10 cellular contexts compared by ENCODE assay signal in the genomic region with DNA sequence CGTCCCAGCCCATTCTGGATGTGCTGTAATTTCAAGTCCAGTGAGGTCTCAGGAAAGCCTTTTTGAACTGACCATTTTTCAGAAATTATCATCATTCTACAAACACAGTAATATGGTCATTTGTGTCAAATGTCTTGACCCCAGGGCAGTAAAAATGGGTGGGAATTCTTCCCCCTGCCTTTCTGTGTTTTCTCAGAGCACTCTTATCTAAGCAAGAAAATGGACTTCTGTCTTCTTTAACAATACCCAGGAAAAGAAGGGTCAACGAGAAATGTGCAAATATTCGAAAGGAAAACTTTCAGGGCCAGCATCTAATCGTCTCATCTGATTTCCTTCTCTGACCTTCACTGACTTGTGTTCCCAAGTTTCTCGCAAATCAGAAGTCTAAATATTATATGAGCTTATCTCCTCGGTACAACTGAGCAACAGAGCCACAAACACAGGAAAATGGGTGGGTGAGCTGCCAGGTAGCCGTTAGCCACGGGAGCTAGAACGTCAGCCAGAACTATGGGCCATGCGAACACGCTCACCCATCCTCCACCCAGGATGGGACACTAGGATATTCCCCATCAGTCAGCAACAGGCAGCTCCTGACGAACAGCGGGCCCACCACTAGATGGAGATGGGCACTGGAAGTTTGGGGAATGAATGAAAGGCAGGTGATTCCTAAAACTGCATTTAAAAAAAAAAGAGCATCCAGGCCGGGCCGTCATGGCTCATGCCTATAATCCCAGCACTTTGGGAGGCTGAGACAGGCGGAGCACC. TPM values are rescaled to one million over a fixed set of nuclear protein-coding genes. Genes with fewer than 3 reads are reported as not detected.
DNase-seq lines count a peak whose midpoint lies in the region; ATAC-seq and TF ChIP-seq lines count a peak whose summit lies in the region.
"Had no signal": no experiment of that assay in that cellular context is flagged by ENCODE, and none has a peak within 500 bp of the region (broad histone marks: within the 10 kb centered on the region; RNA-seq: fewer than 3 reads in every experiment).

No MANE protein-coding gene starts in this region.

- ATAC-seq in GM18505 (IDR thresholded peaks at IDR 0.05; ENCODE audit: unreplicated experiment) = no peak
- no peak for ATAC-seq in GM21423 (IDR thresholded peaks at IDR 0.05; ENCODE audit: unreplicated experiment)

- no peak overlapping the region for H3K27ac Mint-ChIP-seq in activated naive CD4-positive, alpha-beta T cell treated with anti-CD3 and anti-CD28 coated beads, Interleukin-2, amount 10 ng/mL, durations not matched to agents 7 days and 5 days

- CTCF ChIA-PET in activated naive CD4-positive, alpha-beta T cell treated with anti-CD3 and anti-CD28 coated beads, Interleukin-2, amount 10 ng/mL, durations not matched to agents 7 days and 5 days (lab: Charles Lee) = interaction anchor here (1.0 kb wide), 1 partner anchor 217 kb away, joined by 4 read pairs; no protein-coding TSS in a partner anchor

- H3K27ac ChIP-seq in cardiac muscle cell = no peak overlapping the region
- no peak overlapping the region for H3K27ac ChIP-seq in ascending aorta

- no peaks in the 10 kb centered on the region for H3K4me1 ChIP-seq in cardiac muscle cell (ENCODE audit: low read depth)
- H3K4me1 ChIP-seq in ascending aorta = peaks cover 0 to 3% of the 10 kb centered on the region in 2 donors

- H3K9me3 ChIP-seq in cardiac muscle cell (ENCODE audit: low read depth) = no peaks in the 10 kb centered on the region
- no peaks in the 10 kb centered on the region for H3K9me3 ChIP-seq in ascending aorta

- peak; percentile 44 for TF ChIP-seq CTCF in cardiac muscle cell (IDR thresholded peaks at IDR 0.05; ENCODE audit: low read depth, low read length)
- TF ChIP-seq CTCF in ascending aorta (IDR thresholded peaks at IDR 0.05) = peak in 2 of 3 experiments; percentile 34 to 53

- H3K27me3 Mint-ChIP-seq in activated naive CD4-positive, alpha-beta T cell treated with anti-CD3 and anti-CD28 coated beads, Interleukin-2, amount 10 ng/mL, durations not matched to agents 7 days and 5 days = peaks cover 65% of the 10 kb centered on the region

- no peaks in the 10 kb centered on the region for H3K9me3 Mint-ChIP-seq in activated naive CD4-positive, alpha-beta T cell treated with anti-CD3 and anti-CD28 coated beads, Interleukin-2, amount 10 ng/mL, durations not matched to agents 7 days and 5 days

- H3K4me3 ChIP-seq in cardiac muscle cell = no peak overlapping the region
- no peak overlapping the region for H3K4me3 ChIP-seq in ascending aorta
- H3K4me3 ChIP-seq: lung had no signal

- no peaks in the 10 kb centered on the region for H3K36me3 Mint-ChIP-seq in activated naive CD4-positive, alpha-beta T cell treated with anti-CD3 and anti-CD28 coated beads, Interleukin-2, amount 10 ng/mL, durations not matched to agents 7 days and 5 days

- no peaks in the 10 kb centered on the region for H3K27me3 ChIP-seq in cardiac muscle cell
- no peaks in the 10 kb centered on the region for H3K27me3 ChIP-seq in ascending aorta

- H3K4me1 Mint-ChIP-seq in activated naive CD4-positive, alpha-beta T cell treated with anti-CD3 and anti-CD28 coated beads, Interleukin-2, amount 10 ng/mL, durations not matched to agents 7 days and 5 days = peaks cover 10% of the 10 kb centered on the region

- peak in 1 of 2 donors; percentile 42 for DNase-seq in cardiac muscle cell (ENCODE audit: low read depth in 1 of 2, low spot score in 1 of 2)
- DNase-seq in cardiac septum (ENCODE audit: low spot score) = no peak
- no peak for DNase-seq in ascending aorta (ENCODE audit: low spot score in 2 of 2)
- DNase-seq in islet precursor cell = peak; percentile 89
- no peak for DNase-seq in NCI-H1048 (lab: John Stamatoyannopoulos, UW)
- DNase-seq in activated naive CD4-positive, alpha-beta T cell treated with anti-CD3 and anti-CD28 coated beads, Interleukin-2, amount 10 ng/mL, durations not matched to agents 7 days and 5 days = no peak
- DNase-seq: amniotic stem cell had no signal

- H3K4me3 Mint-ChIP-seq in activated naive CD4-positive, alpha-beta T cell treated with anti-CD3 and anti-CD28 coated beads, Interleukin-2, amount 10 ng/mL, durations not matched to agents 7 days and 5 days = no peak overlapping the region

- intact Hi-C loops in cardiac septum (cut with DNase I) (loop anchor here (10.0 kb wide), 1 partner anchor 127 kb away; no protein-coding TSS in a partner anchor), ascending aorta (cut with DNase I) (no loop called here)

- no peak for TF ChIP-seq POLR2A in GM18505 (IDR thresholded peaks at IDR 0.05; ENCODE audit: borderline replicate concordance, extremely low read depth, insufficient read depth, insufficient read length)

- H3K36me3 ChIP-seq in cardiac muscle cell (no peaks in the 10 kb centered on the region), ascending aorta (no peaks in the 10 kb centered on the region)

RNA-seq across cellular contexts. Expression of a gene that starts 57.1 kb away (rescaled TPM):
- 0.03 and 0.14 TPM in 2 replicates for total RNA-seq in cardiac muscle cell
- polyA plus RNA-seq in cardiac muscle cell = not detected in 2 replicates
- total RNA-seq in cardiac septum = 350 TPM
- 1,026 TPM for total RNA-seq in ascending aorta

Comparison
In these comparisons a context has a peak if more than half of its experiments do, and no peak if none do; other contexts are left out.
1. RNA of a gene that starts 57.1 kb away (total RNA-seq): 1,026 TPM in ascending aorta (single experiment) and 350 TPM in cardiac septum (single experiment); 0.03 to 0.14 TPM in cardiac muscle cell; every median in the first group is over 100 times any median in the second.